39 cellular contexts compared by ENCODE assay signal in genomic region chr3:46031747-46032146, GRCh38. TPM values are rescaled to one million over a fixed set of nuclear protein-coding genes. Genes with fewer than 3 reads are reported as not detected.
DNase-seq lines count a peak whose midpoint lies in the region; ATAC-seq, FAIRE-seq and TF ChIP-seq lines count a peak whose summit lies in the region.
"Had no signal": no experiment of that assay in that cellular context is flagged by ENCODE, and none has a peak within 500 bp of the region (broad histone marks: within the 10 kb centered on the region; RNA-seq: fewer than 3 reads in every experiment).

No MANE protein-coding gene starts in this region.

- no peak overlapping the region for H3K4me3 ChIP-seq in HepG2 (replicated peaks in 1 of 3; ENCODE audit: insufficient read depth in 1 of 3, low read depth in 2 of 3, low read length in 3 of 3)
- no peak overlapping the region for H3K4me3 ChIP-seq in right lobe of liver
- H3K4me3 ChIP-seq in esophagus muscularis mucosa = no peak overlapping the region
- no peak overlapping the region for H3K4me3 ChIP-seq in lung
- H3K4me3 ChIP-seq: A549, BLaER1 had no signal

- H2AFZ ChIP-seq in HepG2 (ENCODE audit: low read length) = no peak overlapping the region

- DNase-seq in HepG2 (ENCODE audit: low spot score) (peak; percentile 16), right lobe of liver (no peak), esophagus muscularis mucosa (ENCODE audit: extremely low spot score) (peak; percentile 55), lung (ENCODE audit: low spot score) (peak; percentile 7), NCI-H2196 treated with DMSO at 0.1 percent for 48 hours (lab: John Stamatoyannopoulos, UW; ENCODE audit: unreplicated experiment) (no peak)
- DNase-seq: 8988T; ACHN; AML-193; BE2C; C1 segment of cervical spinal cord; Caco-2; Calu3; CD4-positive, alpha-beta memory T cell; CD4-positive, alpha-beta T cell; CD4-positive, CD25-positive, alpha-beta regulatory T cell; CD8-positive, alpha-beta memory T cell; CD8-positive, alpha-beta T cell; COR-L47; DMS 273 treated with DMSO at 0.1 percent for 48 hours; DMS153; DMS53; DMS79; DMS79 treated with DMSO at 0.1 percent for 48 hours; DND-41; EL had no signal

- in situ Hi-C loops in HepG2 (cut with HindIII; ENCODE audit: extremely low pct_ligation_motif_present, low pct_unique_long_range_greater_than_20kb) = no loop called here

- H3K9ac ChIP-seq in HepG2 (ENCODE audit: insufficient read depth, low read depth, low read length) = no peak overlapping the region
- H3K9ac ChIP-seq: BLaER1; BLaER1 treated with 17β-estradiol and CSF1 and Interleukin-3, amounts not matched to agents 10 nM and 100 nM had no signal

- no peak overlapping the region for H3K27ac ChIP-seq in HepG2 (ENCODE audit: extremely low read length, insufficient read depth, low read length)
- H3K27ac ChIP-seq in right lobe of liver = no peak overlapping the region
- H3K27ac ChIP-seq in esophagus muscularis mucosa (replicated peaks in 1 of 4) = no peak overlapping the region
- H3K27ac ChIP-seq in lung (ENCODE audit: low read depth in 1 of 2, low read length in 1 of 2) = no peak overlapping the region
- H3K27ac ChIP-seq: 22Rv1; A549; BLaER1; BLaER1 treated with 17β-estradiol and CSF1 and Interleukin-3, amounts not matched to agents 10 nM and 100 nM; C4-2B had no signal

- TF ChIP-seq EP300 in HepG2 (IDR thresholded peaks at IDR 0.05; ENCODE audit: low read depth in 2 of 2, low read length in 2 of 2) (no peak), HepG2 (CRISPR knock-in tag; IDR thresholded peaks at IDR 0.05; ENCODE audit: borderline replicate concordance) (no peak), esophagus muscularis mucosa (IDR thresholded peaks at IDR 0.05) (no peak)

- TF ChIP-seq POLR2A in HepG2 (IDR thresholded peaks at IDR 0.05; ENCODE audit: insufficient read depth in 1 of 2, low read depth in 2 of 2, low read length in 2 of 2) = no peak
- no peak for TF ChIP-seq POLR2A in right lobe of liver (IDR thresholded peaks at IDR 0.05)
- TF ChIP-seq POLR2A in esophagus muscularis mucosa (IDR thresholded peaks at IDR 0.05; ENCODE audit: low read depth) = no peak

- no peak for TF ChIP-seq CTCF in HepG2 (CRISPR knock-in tag; IDR thresholded peaks at IDR 0.05)
- TF ChIP-seq CTCF in right lobe of liver (IDR thresholded peaks at IDR 0.05) = no peak
- TF ChIP-seq CTCF in esophagus muscularis mucosa (IDR thresholded peaks at IDR 0.05) = no peak
- no peak for TF ChIP-seq CTCF in lung (IDR thresholded peaks at IDR 0.05; ENCODE audit: control extremely low read depth, extremely low read depth)

- FAIRE-seq in HepG2 (lab: Jason Lieb, UNC) = no peak
- FAIRE-seq: A204.1, A549, D721Med had no signal

- H3K79me2 ChIP-seq in HepG2 (ENCODE audit: insufficient read depth, low read length) = no peaks in the 10 kb centered on the region

- WGBS in HepG2 (ENCODE audit: low lambda C conversion rate) = 0% methylated on average over 1 of the region's 2 CpGs
- WGBS in right lobe of liver (ENCODE audit: insufficient coverage, low coverage, low lambda C conversion rate, missing lambda C conversion rate) = 80% methylated on average over 1 of the region's 2 CpGs
- 89% methylated on average over 1 of the region's 2 CpGs for WGBS in esophagus muscularis mucosa
- WGBS in lung, 2 donors = 93 to 97% methylated on average over 2 of the region's 2 CpGs

- CTCF ChIA-PET in HepG2 (lab: Yijun Ruan, JAX; ENCODE audit: low intra/inter-chr PET ratio, low total read pairs) = no interaction called here

- intact Hi-C loops in HepG2 (cut with micrococcal nuclease; ENCODE audit: unreplicated experiment) (no loop called here), right lobe of liver (cut with DNase I) (no loop called here), esophagus muscularis mucosa (cut with DNase I) (no loop called here)

- POLR2A ChIA-PET in HepG2 (lab: Yijun Ruan, JAX) = interaction anchor here (0.5 kb wide), 1 partner anchor 38 kb away, joined by 3 read pairs; no protein-coding TSS in a partner anchor

- H3K36me3 ChIP-seq in HepG2 (replicated peaks in 1 of 2; ENCODE audit: control insufficient read depth in 1 of 2, insufficient read depth in 2 of 2, low read length in 2 of 2) = no peaks in the 10 kb centered on the region
- no peaks in the 10 kb centered on the region for H3K36me3 ChIP-seq in right lobe of liver
- no peaks in the 10 kb centered on the region for H3K36me3 ChIP-seq in esophagus muscularis mucosa
- no peaks in the 10 kb centered on the region for H3K36me3 ChIP-seq in lung (ENCODE audit: control insufficient read depth in 2 of 2, insufficient read depth in 2 of 2, low read length in 2 of 2)
- H3K36me3 ChIP-seq: BE2C, BLaER1 had no signal

- H4K20me1 ChIP-seq in HepG2 (ENCODE audit: insufficient read depth, low read length) = no peaks in the 10 kb centered on the region
- H4K20me1 ChIP-seq: BLaER1; BLaER1 treated with 17β-estradiol and CSF1 and Interleukin-3, amounts not matched to agents 10 nM and 100 nM had no signal

- BruUV-seq in HepG2 (replicated peaks; lab: Mats Ljungman, UMichigan) = no TSS peak

- no peak overlapping the region for H3K4me2 ChIP-seq in HepG2 (ENCODE audit: low read depth, low read length)
- H3K4me2 ChIP-seq: A549; BLaER1; BLaER1 treated with 17β-estradiol and CSF1 and Interleukin-3, amounts not matched to agents 10 nM and 100 nM had no signal

- H3K9me3 ChIP-seq in HepG2 (ENCODE audit: low read length) (peaks cover 7% of the 10 kb centered on the region), right lobe of liver (peaks cover 0 to 5% (median 2%) of the 10 kb centered on the region in 4 donors), esophagus muscularis mucosa (peaks cover 0 to 4% (median 0%) of the 10 kb centered on the region in 4 donors), lung (ENCODE audit: control insufficient read depth in 2 of 2, insufficient read depth in 1 of 2, low read length in 1 of 2) (peaks cover 10% of the 10 kb centered on the region in 2 donors)
- H3K9me3 ChIP-seq: A549, BE2C had no signal

- ATAC-seq in HepG2 (peak; percentile 62), right lobe of liver (no peak), lung (ENCODE audit: insufficient read depth, low FRiP score) (no peak), HG03432 (IDR thresholded peaks at IDR 0.05; ENCODE audit: unreplicated experiment) (no peak)
- ATAC-seq: A549; CD8-positive, alpha-beta T cell had no signal

- H3K4me1 ChIP-seq in HepG2 (ENCODE audit: insufficient read depth, low read length) (peaks cover 17% of the 10 kb centered on the region), right lobe of liver (no peaks in the 10 kb centered on the region), esophagus muscularis mucosa (no peaks in the 10 kb centered on the region), lung (ENCODE audit: control insufficient read depth in 2 of 2, insufficient read depth in 2 of 2, low read length in 2 of 2) (no peaks in the 10 kb centered on the region)
- H3K4me1 ChIP-seq: A549, BE2C, BLaER1, Caco-2 had no signal

- H3K27me3 ChIP-seq in HepG2 (ENCODE audit: control insufficient read depth in 1 of 2, insufficient read depth in 2 of 2, low read length in 2 of 2) = no peaks in the 10 kb centered on the region
- H3K27me3 ChIP-seq in right lobe of liver = no peaks in the 10 kb centered on the region
- H3K27me3 ChIP-seq in esophagus muscularis mucosa = no peaks in the 10 kb centered on the region
- H3K27me3 ChIP-seq in lung (ENCODE audit: control insufficient read depth, insufficient read depth) = no peaks in the 10 kb centered on the region
- H3K27me3 ChIP-seq: BE2C; BLaER1; BLaER1 treated with 17β-estradiol and CSF1 and Interleukin-3, amounts not matched to agents 10 nM and 100 nM had no signal

- no peak for TF ChIP-seq RAD21 in HepG2 (CRISPR knock-in tag; IDR thresholded peaks at IDR 0.05)

RNA-seq across cellular contexts. Expression of gene XCR1, which starts 4.5 kb away (rescaled TPM):
- total RNA-seq in HepG2 (2016; rRNA removed; fragmentation: Illumina TruSeq; extraction: Trizol) = not detected in 2 replicates
- not detected in 2 replicates for total RNA-seq in HepG2 (2016; cell fraction: cytosol; rRNA removed; fragmentation: Illumina TruSeq; extraction: Trizol; ENCODE audit: low read depth)
- not detected in 2 replicates for total RNA-seq in HepG2 (2016; cell fraction: insoluble cytoplasmic fraction; rRNA removed; fragmentation: Illumina TruSeq; extraction: Trizol)
- total RNA-seq in HepG2 (2016; cell fraction: membrane; rRNA removed; fragmentation: Illumina TruSeq; extraction: Trizol) = not detected in 2 replicates
- not detected in 2 replicates for total RNA-seq in HepG2 (2016; cell fraction: nucleus; rRNA removed; fragmentation: Illumina TruSeq; extraction: Trizol)
- polyA plus RNA-seq in HepG2 (2011; rRNA removed) = not detected in 2 replicates
- polyA plus RNA-seq in HepG2 (2011; cell fraction: cytosol; rRNA removed) = not detected in 2 replicates
- polyA plus RNA-seq in HepG2 (2011; cell fraction: nucleus; rRNA removed) = not detected in 2 replicates
- not detected in 2 replicates for polyA plus RNA-seq in HepG2 (2012)
- polyA plus RNA-seq in HepG2 (2016; cell fraction: cytosol; fragmentation: Illumina TruSeq; extraction: Trizol; ENCODE audit: low read depth) = not detected in 2 replicates
- not detected in 2 replicates for polyA plus RNA-seq in HepG2 (2016; cell fraction: insoluble cytoplasmic fraction; fragmentation: Illumina TruSeq; extraction: Trizol; ENCODE audit: low read depth)
- polyA plus RNA-seq in HepG2 (2016; cell fraction: membrane; fragmentation: Illumina TruSeq; extraction: Trizol; ENCODE audit: low read depth) = not detected in 2 replicates
- not detected in 2 replicates for polyA plus RNA-seq in HepG2 (2016; cell fraction: nucleus; fragmentation: Illumina TruSeq; extraction: Trizol; ENCODE audit: insufficient read depth, low read depth)
- polyA minus RNA-seq in HepG2 (2011; rRNA and poly(A)+ RNA removed; ENCODE audit: low replicate concordance) = 0.05 TPM in 1 of 2 replicates, not detected in the other
- not detected in 2 replicates for polyA minus RNA-seq in HepG2 (2011; cell fraction: cytosol; rRNA and poly(A)+ RNA removed)
- not detected in 2 replicates for polyA minus RNA-seq in HepG2 (2011; cell fraction: nucleus; rRNA and poly(A)+ RNA removed)
- under 1 TPM in 3 of 6 experiments, not detected in 3; 0.02 to 0.06 (median 0.04) TPM for total RNA-seq in right lobe of liver
- under 1 TPM in 1 of 4 donors, not detected in 3; 0.17 TPM for total RNA-seq in esophagus muscularis mucosa
- under 1 TPM; 0.18 to 0.43 TPM for total RNA-seq in lung
- polyA plus RNA-seq in lung = 1 to 10 TPM in 1 of 2 donors, under 1 TPM in 1; 0.04 to 1.1 TPM
- total RNA-seq: A172; A673; B cell; Caco-2; Calu3; CD4-positive, alpha-beta memory T cell; CD4-positive, CD25-positive, alpha-beta regulatory T cell; CD8-positive, alpha-beta memory T cell; CD8-positive, alpha-beta T cell; Daoy had no signal
- polyA plus RNA-seq: A549; AG04450; BJ; CD4-positive, alpha-beta memory T cell; CD4-positive, CD25-positive, alpha-beta regulatory T cell; CD8-positive, alpha-beta memory T cell had no signal

RNA-seq across cellular contexts. Expression of gene FYCO1, which starts 36.1 kb away (rescaled TPM):
- total RNA-seq in HepG2 (2016; rRNA removed; fragmentation: Illumina TruSeq; extraction: Trizol) = 2.7 and 4.9 TPM in 2 replicates
- total RNA-seq in HepG2 (2016; cell fraction: cytosol; rRNA removed; fragmentation: Illumina TruSeq; extraction: Trizol; ENCODE audit: low read depth) = 0.44 and 0.51 TPM in 2 replicates
- total RNA-seq in HepG2 (2016; cell fraction: insoluble cytoplasmic fraction; rRNA removed; fragmentation: Illumina TruSeq; extraction: Trizol) = 2.3 and 4.4 TPM in 2 replicates
- total RNA-seq in HepG2 (2016; cell fraction: membrane; rRNA removed; fragmentation: Illumina TruSeq; extraction: Trizol) = 1.7 and 1.8 TPM in 2 replicates
- 6.1 and 6.5 TPM in 2 replicates for total RNA-seq in HepG2 (2016; cell fraction: nucleus; rRNA removed; fragmentation: Illumina TruSeq; extraction: Trizol)
- 4.2 and 6.0 TPM in 2 replicates for polyA plus RNA-seq in HepG2 (2011; rRNA removed)
- polyA plus RNA-seq in HepG2 (2011; cell fraction: cytosol; rRNA removed) = 2.8 and 3.3 TPM in 2 replicates
- polyA plus RNA-seq in HepG2 (2011; cell fraction: nucleus; rRNA removed) = 7.9 and 8.8 TPM in 2 replicates
- 4.1 and 4.9 TPM in 2 replicates for polyA plus RNA-seq in HepG2 (2012)
- polyA plus RNA-seq in HepG2 (2016; cell fraction: cytosol; fragmentation: Illumina TruSeq; extraction: Trizol; ENCODE audit: low read depth) = 0.37 and 0.40 TPM in 2 replicates
- polyA plus RNA-seq in HepG2 (2016; cell fraction: insoluble cytoplasmic fraction; fragmentation: Illumina TruSeq; extraction: Trizol; ENCODE audit: low read depth) = 4.1 and 5.1 TPM in 2 replicates
- 0.71 and 0.74 TPM in 2 replicates for polyA plus RNA-seq in HepG2 (2016; cell fraction: membrane; fragmentation: Illumina TruSeq; extraction: Trizol; ENCODE audit: low read depth)
- polyA plus RNA-seq in HepG2 (2016; cell fraction: nucleus; fragmentation: Illumina TruSeq; extraction: Trizol; ENCODE audit: insufficient read depth, low read depth) = 7.0 and 7.3 TPM in 2 replicates
- 15.1 and 17.0 TPM in 2 replicates for polyA minus RNA-seq in HepG2 (2011; rRNA and poly(A)+ RNA removed; ENCODE audit: low replicate concordance)
- 3.4 and 4.2 TPM in 2 replicates for polyA minus RNA-seq in HepG2 (2011; cell fraction: cytosol; rRNA and poly(A)+ RNA removed)
- polyA minus RNA-seq in HepG2 (2011; cell fraction: nucleus; rRNA and poly(A)+ RNA removed) = 10.8 and 19.3 TPM in 2 replicates
- 10 to 100 TPM; 16.0 to 22.0 (median 21.0) TPM for total RNA-seq in right lobe of liver
- total RNA-seq in esophagus muscularis mucosa = 100 to 1,000 TPM in 1 of 4 donors, 10 to 100 TPM in 3; 64.1 to 122 (median 93.8) TPM
- 10 to 100 TPM; 32.7 to 38.7 TPM for total RNA-seq in lung
- polyA plus RNA-seq in lung = 10 to 100 TPM; 11.3 to 13.7 TPM

Comparison
In these comparisons a context has a peak if more than half of its experiments do, and no peak if none do; other contexts are left out.
1. DNase-seq: peak in HepG2 (single experiment), esophagus muscularis mucosa (single experiment) and lung (single experiment); none in right lobe of liver (0 of 3) and NCI-H2196 treated with DMSO at 0.1 percent for 48 hours (single experiment).